Comparison of ENCODE assay signal across 13 cellular contexts in genomic region chr14:95498622-95499353, GRCh38. TPM values are rescaled to one million over a fixed set of nuclear protein-coding genes. Genes with fewer than 3 reads are reported as not detected.
DNase-seq lines count a peak whose midpoint lies in the region; ATAC-seq, FAIRE-seq and TF ChIP-seq lines count a peak whose summit lies in the region.
"Had no signal": no experiment of that assay in that cellular context is flagged by ENCODE, and none has a peak within 500 bp of the region (broad histone marks: within the 10 kb centered on the region; RNA-seq: fewer than 3 reads in every experiment).

No MANE protein-coding gene starts in this region.

- no peaks in the 10 kb centered on the region for H3K9me3 Mint-ChIP-seq in naive B cell

- H3K4me3 Mint-ChIP-seq in naive B cell = peak overlapping the region in 1 of 8 donors; percentile 58

- H3K27ac ChIP-seq in BLaER1 treated with 17β-estradiol and CSF1 and Interleukin-3, amounts not matched to agents 10 nM and 100 nM = peak overlapping the region in 6 of 11 experiments; percentile 5 to 96 (median 32); a peak in 8 of 22 replicates
- peak overlapping the region; percentile 11 to 67 for H3K27ac ChIP-seq in coronary artery
- H3K27ac ChIP-seq in kidney (ENCODE audit: low read depth in 2 of 2, low read length in 2 of 2) = no peak overlapping the region
- H3K27ac ChIP-seq: epithelial cell of prostate had no signal

- H3K36me3 Mint-ChIP-seq in naive B cell = peaks cover 8 to 11% of the 10 kb centered on the region in 2 donors

- ATAC-seq in naive B cell (ENCODE audit: low read depth in 2 of 2) (no peak), sciatic nerve (no peak), GM21825 (IDR thresholded peaks at IDR 0.05; ENCODE audit: unreplicated experiment) (no peak)

- peaks cover 4 to 67% (median 48%) of the 10 kb centered on the region in 11 experiments; a peak in 19 of 22 replicates for H4K20me1 ChIP-seq in BLaER1 treated with 17β-estradiol and CSF1 and Interleukin-3, amounts not matched to agents 10 nM and 100 nM

- peaks cover 7 to 79% (median 51%) of the 10 kb centered on the region in 11 experiments; a peak in 21 of 22 replicates for H3K36me3 ChIP-seq in BLaER1 treated with 17β-estradiol and CSF1 and Interleukin-3, amounts not matched to agents 10 nM and 100 nM
- H3K36me3 ChIP-seq in kidney (ENCODE audit: control insufficient read depth in 1 of 2, insufficient read depth in 2 of 2, low read length in 2 of 2) = no peaks in the 10 kb centered on the region

- no peaks in the 10 kb centered on the region for H3K27me3 Mint-ChIP-seq in naive B cell

- DNase-seq in NCI-H1694 (lab: John Stamatoyannopoulos, UW) = peak; percentile 76
- no peak for DNase-seq in coronary artery (ENCODE audit: low spot score)
- DNase-seq in naive B cell = no peak
- DNase-seq in sciatic nerve (ENCODE audit: low spot score) = no peak
- DNase-seq in amniotic stem cell (lab: John Stamatoyannopoulos, UW) = no peak
- DNase-seq in kidney = no peak
- DNase-seq: activated CD4-positive, alpha-beta T cell treated with anti-CD3 and anti-CD28 coated beads for 48 hours; kidney glomerular epithelial cell; NCI-H774; SW 1271 had no signal

- H3K4me1 Mint-ChIP-seq in naive B cell = peaks cover 50 to 81% (median 81%) of the 10 kb centered on the region in 3 donors

- TF ChIP-seq CTCF in coronary artery (IDR thresholded peaks at IDR 0.05) (no peak), kidney (IDR thresholded peaks at IDR 0.05; ENCODE audit: borderline replicate concordance, extremely low read depth, insufficient read depth) (no peak)

- no peak for FAIRE-seq in kidney (lab: Jason Lieb, UNC)

- H3K9ac ChIP-seq in BLaER1 treated with 17β-estradiol and CSF1 and Interleukin-3, amounts not matched to agents 10 nM and 100 nM = peak overlapping the region in 4 of 11 experiments; percentile 1 to 74 (median 28); a peak in 5 of 22 replicates
- no peak overlapping the region for H3K9ac ChIP-seq in kidney (ENCODE audit: low read length in 2 of 2)

- H3K4me1 ChIP-seq in BLaER1 treated with 17β-estradiol and CSF1 and Interleukin-3, amounts not matched to agents 10 nM and 100 nM = peaks cover 95 to 100% (median 99%) of the 10 kb centered on the region in 10 experiments
- H3K4me1 ChIP-seq in kidney (ENCODE audit: control insufficient read depth in 1 of 2, insufficient read depth in 1 of 2, low read depth in 1 of 2, low read length in 2 of 2) = peaks cover 0 to 13% of the 10 kb centered on the region in 2 donors

- H3K4me3 ChIP-seq in BLaER1 treated with 17β-estradiol and CSF1 and Interleukin-3, amounts not matched to agents 10 nM and 100 nM = no peak overlapping the region; a peak in 1 of 20 replicates
- no peak overlapping the region for H3K4me3 ChIP-seq in coronary artery
- no peak overlapping the region for H3K4me3 ChIP-seq in kidney (ENCODE audit: low read length in 2 of 2)

- H3K27ac Mint-ChIP-seq in naive B cell = peak overlapping the region in 5 of 6 donors; percentile 34 to 86 (median 63)

- H3K4me2 ChIP-seq in BLaER1 treated with 17β-estradiol and CSF1 and Interleukin-3, amounts not matched to agents 10 nM and 100 nM = peak overlapping the region in 9 of 11 experiments; percentile 84 to 100 (median 93); a peak in 18 of 22 replicates

- H3K27me3 ChIP-seq in BLaER1 treated with 17β-estradiol and CSF1 and Interleukin-3, amounts not matched to agents 10 nM and 100 nM = no peaks in the 10 kb centered on the region

- intact Hi-C loops in sciatic nerve (cut with DNase I) = no loop called here
- intact Hi-C loops in kidney (cut with DNase I) = no loop called here

- no peaks in the 10 kb centered on the region for H3K9me3 ChIP-seq in BLaER1 treated with 17β-estradiol and CSF1 and Interleukin-3, amounts not matched to agents 10 nM and 100 nM (replicated peaks in 1 of 11)
- no peaks in the 10 kb centered on the region for H3K9me3 ChIP-seq in kidney (ENCODE audit: control insufficient read depth in 1 of 2, low read length in 2 of 2)

RNA-seq across cellular contexts. Expression of gene SYNE3, which starts 17.7 kb away (rescaled TPM):
- polyA plus RNA-seq in naive B cell (ENCODE audit: low read depth in 6 of 6) (1 to 10 TPM in 5 of 6 donors, under 1 TPM in 1; 0.71 to 9.4 (median 5.3) TPM), kidney (ENCODE audit: insufficient read depth, low read depth, low replicate concordance) (0.54 TPM)
- total RNA-seq in sciatic nerve (75.3 TPM), kidney (18.5 TPM)

RNA-seq across cellular contexts. Expression of gene GLRX5, which starts 36.1 kb away (rescaled TPM):
- polyA plus RNA-seq in naive B cell (ENCODE audit: low read depth in 6 of 6) (10 to 100 TPM; 51.3 to 98.1 (median 62.4) TPM), kidney (ENCODE audit: insufficient read depth, low read depth, low replicate concordance) (124 TPM)
- total RNA-seq in sciatic nerve (25.8 TPM), kidney (46.7 TPM)

Comparison
In these comparisons a context has a peak if more than half of its experiments do, and no peak if none do; other contexts are left out.
1. H3K27ac ChIP-seq: peak in BLaER1 treated with 17β-estradiol and CSF1 and Interleukin-3, amounts not matched to agents 10 nM and 100 nM (6 of 11) and coronary artery (2 of 2); none in kidney (0 of 2).